Comparison of ENCODE assay signal across 35 cellular contexts in genomic region chr5:180691046-180691445, GRCh38. TPM values are rescaled to one million over a fixed set of nuclear protein-coding genes. Genes with fewer than 3 reads are reported as not detected.
"Had no signal": no experiment of that assay in that cellular context is flagged by ENCODE, and none has a peak within 500 bp of the region (broad histone marks: within the 10 kb centered on the region; RNA-seq: fewer than 3 reads in every experiment).

No MANE protein-coding gene starts in this region.

- H3K9me3 ChIP-seq: SJSA1, SK-N-SH had no signal

- H3K36me3 ChIP-seq: brain microvascular endothelial cell, Peyer's patch, SJSA1 had no signal

- H3K4me3 Mint-ChIP-seq: activated CD4-positive, alpha-beta memory T cell treated with anti-CD3 and anti-CD28 coated beads, Interleukin-2, amount 10 ng/mL, durations not matched to agents 7 days and 5 days; activated naive CD4-positive, alpha-beta T cell treated with anti-CD3 and anti-CD28 coated beads for 36 hours; activated T-cell treated with anti-CD3 and anti-CD28 coated beads, Interleukin-2, amount 50 U/mL, for 4 hours had no signal

- DNase-seq: activated CD4-positive, alpha-beta memory T cell treated with anti-CD3 and anti-CD28 coated beads, Interleukin-2, amount 10 ng/mL, durations not matched to agents 7 days and 5 days; activated CD4-positive, alpha-beta T cell treated with anti-CD3 and anti-CD28 coated beads for 1 hour; activated CD4-positive, alpha-beta T cell treated with anti-CD3 and anti-CD28 coated beads for 48 hours; activated CD4-positive, CD25-positive, alpha-beta regulatory T cell; activated gamma-delta T cell treated with Interleukin-2 at 50 U/mL for 16 hours; activated naive CD4-positive, alpha-beta T cell treated with anti-CD3 and anti-CD28 coated beads for 36 hours; activated T-cell treated with anti-CD3 and anti-CD28 coated beads for 4 hours; activated T-cell treated with anti-CD3 and anti-CD28 coated beads, Interleukin-2, amount 50 U/mL, for 4 hours; amniotic stem cell; aorta; brain microvascular endothelial cell; central memory CD4-positive, alpha-beta T cell; KG1; MM.1S; MV-4-11; NCI-H1092; NCI-H1436 treated with DMSO at 0.1 percent for 48 hours; NCI-H1694 treated with DMSO at 0.1 percent for 48 hours; NCI-H2029; NCI-H510A; NCI-H526; NCI-H748 treated with DMSO at 0.1 percent for 48 hours; NK-92 treated with Interleukin-12 subunit alpha and Interleukin-12 subunit beta, amount 100 ng/mL, for 24 hours; PC-3; Peyer's patch; RPMI8226; SHP77 treated with DMSO at 0.1 percent for 48 hours; SK-N-SH; T-helper 2 cell; T-helper 9 cell had no signal

- H3K9me3 Mint-ChIP-seq: activated CD4-positive, alpha-beta memory T cell treated with anti-CD3 and anti-CD28 coated beads, Interleukin-2, amount 10 ng/mL, durations not matched to agents 7 days and 5 days; activated naive CD4-positive, alpha-beta T cell treated with anti-CD3 and anti-CD28 coated beads for 36 hours; activated naive CD4-positive, alpha-beta T cell treated with anti-CD3 and anti-CD28 coated beads, Interleukin-2, amount 50 U/mL, for 72 hours; activated T-cell treated with anti-CD3 and anti-CD28 coated beads, Interleukin-2, amount 50 U/mL, for 4 hours had no signal

- H3K4me1 ChIP-seq: Peyer's patch, SJSA1 had no signal

- ATAC-seq: activated naive CD4-positive, alpha-beta T cell treated with anti-CD3 and anti-CD28 coated beads, Interleukin-2, amount 50 U/mL, for 72 hours; activated T-cell treated with anti-CD3 and anti-CD28 coated beads, Interleukin-2, amount 50 U/mL, for 4 hours; PC-3 had no signal

- H3K27me3 ChIP-seq: Peyer's patch had no signal

- H3K4me3 ChIP-seq: Peyer's patch, SJSA1 had no signal

- H3K27ac ChIP-seq: brain microvascular endothelial cell, Peyer's patch, SJSA1, VCaP had no signal

- H3K36me3 Mint-ChIP-seq: activated naive CD4-positive, alpha-beta T cell treated with anti-CD3 and anti-CD28 coated beads, Interleukin-2, amount 50 U/mL, for 72 hours had no signal

- H3K27ac Mint-ChIP-seq: activated CD4-positive, alpha-beta memory T cell treated with anti-CD3 and anti-CD28 coated beads, Interleukin-2, amount 10 ng/mL, durations not matched to agents 7 days and 5 days; activated naive CD4-positive, alpha-beta T cell treated with anti-CD3 and anti-CD28 coated beads for 36 hours; activated T-helper 1 cell treated with anti-CD3 and anti-CD28 coated beads, Interleukin-12 subunit alpha, Interleukin-12 subunit beta, Interleukin-2, Interleukin-4 antibody, amounts not matched to agents 30 ng/mL and 10 ng/mL and 1 ng/mL, durations not matched to agents 14 hours and 24 hours and 36 hours had no signal

RNA-seq across cellular contexts. Expression of gene FLT4, which starts 41.6 kb away (rescaled TPM):
- total RNA-seq: PC-3, SJSA1 had no signal

RNA-seq across cellular contexts. Expression of gene OR2Y1, which starts 48.8 kb away (rescaled TPM):
- total RNA-seq: activated CD4-positive, alpha-beta memory T cell treated with anti-CD3 and anti-CD28 coated beads, Interleukin-2, amount 10 ng/mL, durations not matched to agents 7 days and 5 days; activated naive CD4-positive, alpha-beta T cell treated with anti-CD3 and anti-CD28 coated beads for 36 hours; activated naive CD4-positive, alpha-beta T cell treated with anti-CD3 and anti-CD28 coated beads, Interleukin-2, amount 50 U/mL, for 72 hours; activated T-cell treated with anti-CD3 and anti-CD28 coated beads, Interleukin-2, amount 50 U/mL, for 4 hours; activated T-helper 1 cell treated with anti-CD3 and anti-CD28 coated beads, Interleukin-12 subunit alpha, Interleukin-12 subunit beta, Interleukin-2, Interleukin-4 antibody, amounts not matched to agents 30 ng/mL and 10 ng/mL and 1 ng/mL, durations not matched to agents 14 hours and 24 hours and 36 hours; aorta; LHCN-M2; PC-3; Peyer's patch; SJSA1 had no signal
